8 cellular contexts compared by ENCODE assay signal in genomic region chr10:103855852-103856496, GRCh38. TPM values are rescaled to one million over a fixed set of nuclear protein-coding genes. Genes with fewer than 3 reads are reported as not detected.
DNase-seq lines count a peak whose midpoint lies in the region; FAIRE-seq and TF ChIP-seq lines count a peak whose summit lies in the region.

No MANE protein-coding gene starts in this region.

- H3K9me3 ChIP-seq in iPS-20b (ENCODE audit: insufficient read depth, low read depth, low read length) (no peaks in the 10 kb centered on the region), skeletal muscle satellite cell (replicated peaks; ENCODE audit: low read length) (no peaks in the 10 kb centered on the region)

- no peak for FAIRE-seq in HTR-8/SVneo (lab: Jason Lieb, UNC)

- H3K27ac ChIP-seq in iPS-20b (ENCODE audit: low read length) = no peak overlapping the region

- no peaks in the 10 kb centered on the region for H3K36me3 Mint-ChIP-seq in activated naive CD8-positive, alpha-beta T cell treated with anti-CD3 and anti-CD28 coated beads for 36 hours

- H3K27me3 Mint-ChIP-seq in activated naive CD8-positive, alpha-beta T cell treated with anti-CD3 and anti-CD28 coated beads for 36 hours = peaks cover 33% of the 10 kb centered on the region

- H3K4me1 Mint-ChIP-seq in activated naive CD8-positive, alpha-beta T cell treated with anti-CD3 and anti-CD28 coated beads for 36 hours = peaks cover 12% of the 10 kb centered on the region

- H3K4me1 ChIP-seq in iPS-20b (ENCODE audit: insufficient read depth, low read length) = peaks cover 6% of the 10 kb centered on the region
- H3K4me1 ChIP-seq in skeletal muscle satellite cell (ENCODE audit: control insufficient read depth, insufficient read depth, low read length) = peaks cover 44% of the 10 kb centered on the region

- no peak overlapping the region for H3K27ac Mint-ChIP-seq in activated naive CD8-positive, alpha-beta T cell treated with anti-CD3 and anti-CD28 coated beads for 36 hours

- peak overlapping the region; percentile 89 for H3K4me2 ChIP-seq in skeletal muscle satellite cell (ENCODE audit: low read length)

- DNase-seq in HFF-Myc (ENCODE audit: extremely low read depth, low read depth) (no peak), HTR-8/SVneo (ENCODE audit: insufficient read length, low spot score) (no peak), SKM-1 (lab: John Stamatoyannopoulos, UW; ENCODE audit: unreplicated experiment) (no peak), hippocampal formation (lab: John Stamatoyannopoulos, UW) (no peak)
- DNase-seq in activated naive CD8-positive, alpha-beta T cell treated with anti-CD3 and anti-CD28 coated beads for 36 hours = no peak
- no peak for DNase-seq in stimulated activated CD4-positive, alpha-beta T cell treated with anti-CD3 and anti-CD28 coated beads, Interleukin-4, amount 100 ng/mL, for 1 hour

- no peak for TF ChIP-seq CTCF in HFF-Myc (IDR thresholded peaks at IDR 0.05; ENCODE audit: low read depth, low read length, missing control alignments)

- H3K4me3 Mint-ChIP-seq in activated naive CD8-positive, alpha-beta T cell treated with anti-CD3 and anti-CD28 coated beads for 36 hours = peak overlapping the region; percentile 25

- H3K4me3 ChIP-seq in HFF-Myc (replicated peaks; ENCODE audit: low read depth, low read length) (peak overlapping the region; percentile 50), iPS-20b (ENCODE audit: low read length) (peak overlapping the region; percentile 81), skeletal muscle satellite cell (ENCODE audit: low read length) (peak overlapping the region; percentile 82)

- H3K9ac ChIP-seq in iPS-20b (ENCODE audit: low read depth, low read length) (no peak overlapping the region), skeletal muscle satellite cell (ENCODE audit: low read depth, low read length) (peak overlapping the region; percentile 45)

- no peaks in the 10 kb centered on the region for H3K9me3 Mint-ChIP-seq in activated naive CD8-positive, alpha-beta T cell treated with anti-CD3 and anti-CD28 coated beads for 36 hours

- H3K27me3 ChIP-seq in iPS-20b (ENCODE audit: insufficient read depth, low read length) = peaks cover 62% of the 10 kb centered on the region
- no peaks in the 10 kb centered on the region for H3K27me3 ChIP-seq in skeletal muscle satellite cell (ENCODE audit: control insufficient read depth, insufficient read depth, low read length)

- H3K36me3 ChIP-seq in iPS-20b (ENCODE audit: insufficient read depth, low read depth, low read length) (no peaks in the 10 kb centered on the region), skeletal muscle satellite cell (ENCODE audit: insufficient read depth, low read length) (no peaks in the 10 kb centered on the region)

RNA-seq across cellular contexts. Expression of gene SH3PXD2A, which starts 0.6 kb away (rescaled TPM):
- total RNA-seq in activated naive CD8-positive, alpha-beta T cell treated with anti-CD3 and anti-CD28 coated beads for 36 hours = 10 to 100 TPM; 10.2 to 10.9 TPM
- 14.4 and 17.0 TPM in 2 replicates for total RNA-seq in skeletal muscle satellite cell (2012; rRNA removed)
